23 cellular contexts compared by ENCODE assay signal in the genomic region with DNA sequence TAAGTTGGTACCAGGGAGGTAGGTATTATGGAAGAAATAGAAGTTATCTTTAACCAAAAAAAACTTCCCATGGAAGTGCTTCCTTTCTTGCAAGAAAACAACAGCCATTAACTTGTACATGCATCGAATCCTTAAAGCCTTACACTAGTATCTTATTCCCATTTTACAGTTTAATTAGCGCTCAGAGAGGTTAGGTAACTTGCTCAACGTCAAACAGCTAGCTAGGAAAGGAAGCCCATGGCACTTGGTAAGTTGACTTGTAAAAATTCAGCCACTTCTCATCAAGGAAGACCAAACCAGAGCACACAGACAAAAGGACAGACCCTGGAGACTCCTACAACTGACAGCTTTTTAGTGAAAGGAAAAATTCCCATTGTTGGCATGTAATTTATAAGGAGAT. TPM values are rescaled to one million over a fixed set of nuclear protein-coding genes. Genes with fewer than 3 reads are reported as not detected.
DNase-seq lines count a peak whose midpoint lies in the region; ATAC-seq, FAIRE-seq and TF ChIP-seq lines count a peak whose summit lies in the region.
"Had no signal": no experiment of that assay in that cellular context is flagged by ENCODE, and none has a peak within 500 bp of the region (broad histone marks: within the 10 kb centered on the region; RNA-seq: fewer than 3 reads in every experiment).

No MANE protein-coding gene starts in this region.

- H3K27ac ChIP-seq in HepG2 (ENCODE audit: extremely low read length, insufficient read depth, low read length) (no peak overlapping the region), right lobe of liver (no peak overlapping the region), K562 (ENCODE audit: extremely low read depth, low read depth, low read length) (no peak overlapping the region), coronary artery (no peak overlapping the region), SK-N-SH (ENCODE audit: low read depth in 2 of 2, low read length in 1 of 2) (no peak overlapping the region)
- H3K27ac ChIP-seq: A549; BLaER1 treated with 17β-estradiol and CSF1 and Interleukin-3, amounts not matched to agents 10 nM and 100 nM had no signal

- H3K27me3 ChIP-seq in HepG2 (ENCODE audit: control insufficient read depth in 1 of 2, insufficient read depth in 2 of 2, low read length in 2 of 2) (no peaks in the 10 kb centered on the region; a peak in 1 of 5 replicates), right lobe of liver (no peaks in the 10 kb centered on the region), K562 (ENCODE audit: control insufficient read depth in 2 of 2, insufficient read depth in 2 of 2, low read length in 2 of 2) (no peaks in the 10 kb centered on the region), SK-N-SH (ENCODE audit: insufficient read depth) (no peaks in the 10 kb centered on the region)
- H3K27me3 ChIP-seq: BE2C; BLaER1 treated with 17β-estradiol and CSF1 and Interleukin-3, amounts not matched to agents 10 nM and 100 nM had no signal

- no peaks in the 10 kb centered on the region for H3K9me2 ChIP-seq in SK-N-SH

- no peak overlapping the region for H3K4me3 ChIP-seq in HepG2 (replicated peaks in 1 of 3; ENCODE audit: insufficient read depth in 1 of 3, low read depth in 2 of 3, low read length in 3 of 3)
- no peak overlapping the region for H3K4me3 ChIP-seq in right lobe of liver
- H3K4me3 ChIP-seq in K562, result no peak overlapping the region
- no peak overlapping the region for H3K4me3 ChIP-seq in coronary artery
- no peak overlapping the region for H3K4me3 ChIP-seq in SK-N-SH (ENCODE audit: low read depth in 2 of 2, low read length in 1 of 2)
- H3K4me3 ChIP-seq: A549; BLaER1 treated with 17β-estradiol and CSF1 and Interleukin-3, amounts not matched to agents 10 nM and 100 nM; GM23338 had no signal

- no peak for TF ChIP-seq RAD21 in HepG2 (CRISPR knock-in tag; IDR thresholded peaks at IDR 0.05)
- no peak for TF ChIP-seq RAD21 in K562 (CRISPR knock-in tag; conservative IDR thresholded peaks at IDR 0.05 in 1 of 2, IDR thresholded peaks at IDR 0.05 in 1 of 2)
- TF ChIP-seq RAD21 in SK-N-SH (IDR thresholded peaks at IDR 0.05; ENCODE audit: low read length), result no peak

- no peaks in the 10 kb centered on the region for H3K9me3 ChIP-seq in HepG2 (ENCODE audit: low read length)
- H3K9me3 ChIP-seq in right lobe of liver, result no peaks in the 10 kb centered on the region
- H3K9me3 ChIP-seq in K562 (replicated peaks; ENCODE audit: control insufficient read depth, insufficient read depth, low read depth, low read length), result peaks cover 5% of the 10 kb centered on the region; the same call in 1 of the 2 replicates
- no peaks in the 10 kb centered on the region for H3K9me3 ChIP-seq in SK-N-SH
- H3K9me3 ChIP-seq: A549; BE2C; BLaER1 treated with 17β-estradiol and CSF1 and Interleukin-3, amounts not matched to agents 10 nM and 100 nM had no signal

- 97% methylated on average over 3 of the region's 3 CpGs for WGBS in HepG2 (ENCODE audit: low lambda C conversion rate)
- WGBS in right lobe of liver (ENCODE audit: insufficient coverage, low coverage, low lambda C conversion rate, missing lambda C conversion rate), result 80% methylated on average over 3 of the region's 3 CpGs
- WGBS in K562 (ENCODE audit: insufficient coverage, low coverage, missing lambda C conversion rate), result 72% methylated on average over 3 of the region's 3 CpGs
- WGBS in SK-N-SH (ENCODE audit: low lambda C conversion rate), result 78% methylated on average over 3 of the region's 3 CpGs

- BruUV-seq in HepG2 (replicated peaks; lab: Mats Ljungman, UMichigan) (no TSS peak), K562 (replicated peaks; lab: Mats Ljungman, UMichigan) (no TSS peak)

- H3K27ac Mint-ChIP-seq in progenitor cell of endocrine pancreas, result peak overlapping the region; percentile 84
- H3K27ac Mint-ChIP-seq: GM23338, HFFc6 had no signal

- DNase-seq in HepG2 (ENCODE audit: low spot score) (no peak), right lobe of liver (no peak), K562 (ENCODE audit: extremely low read depth in 1 of 4, low spot score in 3 of 4) (no peak), progenitor cell of endocrine pancreas (ENCODE audit: low spot score, unreplicated experiment) (no peak), coronary artery (ENCODE audit: low spot score) (no peak), SK-N-SH (no peak)
- DNase-seq: 8988T; ACHN; AML-193; BE2C; Calu3; CD4-positive, alpha-beta memory T cell; COR-L47; DMS53; DMS79 treated with DMSO at 0.1 percent for 48 hours; GF-D8; H9; HFFc6 had no signal

- ATAC-seq in HepG2 (no peak), right lobe of liver (no peak), K562 (no peak)
- ATAC-seq: A549, GM23338 had no signal

- no peak overlapping the region for H3K4me2 ChIP-seq in HepG2 (ENCODE audit: low read depth, low read length)
- H3K4me2 ChIP-seq in K562 (ENCODE audit: insufficient read depth, low read length), result no peak overlapping the region
- H3K4me2 ChIP-seq in SK-N-SH, result no peak overlapping the region
- H3K4me2 ChIP-seq: A549; BLaER1 treated with 17β-estradiol and CSF1 and Interleukin-3, amounts not matched to agents 10 nM and 100 nM; GM23338 had no signal

- H3K4me3 Mint-ChIP-seq in progenitor cell of endocrine pancreas (ENCODE audit: low read depth), result no peak overlapping the region
- H3K4me3 Mint-ChIP-seq: CD4-positive, alpha-beta memory T cell; GM23338; H9; HFFc6 had no signal

- H3F3A ChIP-seq in SK-N-SH (replicated peaks; ENCODE audit: insufficient read depth), result peaks cover 23% of the 10 kb centered on the region

- no peaks in the 10 kb centered on the region for H3K27me3 Mint-ChIP-seq in progenitor cell of endocrine pancreas
- H3K27me3 Mint-ChIP-seq: CD4-positive, alpha-beta memory T cell had no signal

- FAIRE-seq in HepG2 (lab: Jason Lieb, UNC) (no peak), K562 (lab: Jason Lieb, UNC) (no peak)
- FAIRE-seq: A549, GM12891, GM18507 had no signal

- peaks cover 25 to 51% of the 10 kb centered on the region in 2 experiments for H3K36me3 ChIP-seq in HepG2 (replicated peaks in 1 of 2; ENCODE audit: control insufficient read depth in 1 of 2, insufficient read depth in 2 of 2, low read length in 2 of 2)
- H3K36me3 ChIP-seq in right lobe of liver, result peaks cover 6 to 52% (median 18%) of the 10 kb centered on the region in 4 donors
- peaks cover 52% of the 10 kb centered on the region for H3K36me3 ChIP-seq in K562 (ENCODE audit: control insufficient read depth, insufficient read depth, low read length)
- H3K36me3 ChIP-seq in SK-N-SH (replicated peaks in 1 of 2; ENCODE audit: control insufficient read depth in 1 of 2, insufficient read depth in 2 of 2, low read length in 1 of 2), result peaks cover 44 to 53% of the 10 kb centered on the region in 2 experiments

- POLR2A ChIA-PET in HepG2 (lab: Yijun Ruan, JAX) (interaction anchor here (3.2 kb wide), 1 partner anchor 35 kb away, joined by 17 read pairs; a partner anchor contains a TSS), K562 (lab: Yijun Ruan, JAX) (no interaction called here), SK-N-SH (lab: Yijun Ruan, JAX) (no interaction called here)

- H3K36me3 Mint-ChIP-seq in progenitor cell of endocrine pancreas (ENCODE audit: insufficient read depth), result peaks cover 31% of the 10 kb centered on the region

- no peak overlapping the region for H3K9ac ChIP-seq in HepG2 (ENCODE audit: insufficient read depth, low read depth, low read length)
- no peak overlapping the region for H3K9ac ChIP-seq in K562 (ENCODE audit: insufficient read depth in 1 of 2, low read depth in 2 of 2, low read length in 2 of 2)
- H3K9ac ChIP-seq in SK-N-SH, result no peak overlapping the region
- H3K9ac ChIP-seq: BLaER1 treated with 17β-estradiol and CSF1 and Interleukin-3, amounts not matched to agents 10 nM and 100 nM had no signal

- CTCF ChIA-PET in HepG2 (lab: Yijun Ruan, JAX; ENCODE audit: low intra/inter-chr PET ratio, low total read pairs) (no interaction called here), K562 (lab: Yijun Ruan, JAX; ENCODE audit: low intra/inter-chr PET ratio) (no interaction called here), SK-N-SH (lab: Yijun Ruan, JAX) (interaction anchor here (2.0 kb wide), 1 partner anchor 14 kb away, joined by 5 read pairs; no protein-coding TSS in a partner anchor)

- TF ChIP-seq EP300 in HepG2 (IDR thresholded peaks at IDR 0.05; ENCODE audit: low read depth in 2 of 2, low read length in 2 of 2) (no peak), HepG2 (CRISPR knock-in tag; IDR thresholded peaks at IDR 0.05; ENCODE audit: borderline replicate concordance) (no peak), K562 (IDR thresholded peaks at IDR 0.05; ENCODE audit: low read length) (no peak), SK-N-SH (IDR thresholded peaks at IDR 0.05; ENCODE audit: borderline replicate concordance in 1 of 2, low read depth in 1 of 2, low read length in 1 of 2) (no peak)

- peaks cover 35% of the 10 kb centered on the region for H3K4me1 Mint-ChIP-seq in progenitor cell of endocrine pancreas (ENCODE audit: low read depth)

- H3K79me2 ChIP-seq in HepG2 (ENCODE audit: insufficient read depth, low read length) (peaks cover 12% of the 10 kb centered on the region), K562 (ENCODE audit: control insufficient read depth, insufficient read depth, low read length) (peaks cover 10% of the 10 kb centered on the region; the same call in 1 of the 3 replicates), SK-N-SH (ENCODE audit: insufficient read depth) (peaks cover 14% of the 10 kb centered on the region)

- H4K20me1 ChIP-seq in HepG2 (ENCODE audit: insufficient read depth, low read length) (no peaks in the 10 kb centered on the region), K562 (replicated peaks; ENCODE audit: control insufficient read depth, insufficient read depth, low read length) (no peaks in the 10 kb centered on the region), SK-N-SH (ENCODE audit: insufficient read depth) (no peaks in the 10 kb centered on the region)

- TF ChIP-seq CTCF in HepG2 (CRISPR knock-in tag; IDR thresholded peaks at IDR 0.05) (no peak), right lobe of liver (IDR thresholded peaks at IDR 0.05) (no peak), K562 (IDR thresholded peaks at IDR 0.05 in 2 of 3, conservative IDR thresholded peaks at IDR 0.05 in 1 of 3; ENCODE audit: insufficient read depth in 2 of 3, low read depth in 1 of 3, low read length in 3 of 3) (no peak), progenitor cell of endocrine pancreas (IDR thresholded peaks at IDR 0.05; ENCODE audit: unreplicated experiment) (no peak), coronary artery (IDR thresholded peaks at IDR 0.05) (no peak), SK-N-SH (IDR thresholded peaks at IDR 0.05) (no peak)

- peaks cover 36% of the 10 kb centered on the region for H3K4me1 ChIP-seq in HepG2 (ENCODE audit: insufficient read depth, low read length)
- peaks cover 0 to 26% (median 8%) of the 10 kb centered on the region in 4 donors for H3K4me1 ChIP-seq in right lobe of liver
- peaks cover 0 to 16% of the 10 kb centered on the region in 2 experiments; a peak in 3 of 5 replicates for H3K4me1 ChIP-seq in K562 (replicated peaks in 1 of 2; ENCODE audit: control insufficient read depth in 2 of 2, insufficient read depth in 2 of 2, low read length in 2 of 2)
- peaks cover 0 to 8% of the 10 kb centered on the region in 2 experiments; a peak in 1 of 4 replicates for H3K4me1 ChIP-seq in SK-N-SH (ENCODE audit: control insufficient read depth in 1 of 2, insufficient read depth in 2 of 2, low read depth in 1 of 2, low read length in 1 of 2)
- H3K4me1 ChIP-seq: BE2C had no signal

- H2AFZ ChIP-seq in HepG2 (ENCODE audit: low read length), result no peak overlapping the region
- no peak overlapping the region for H2AFZ ChIP-seq in K562 (ENCODE audit: low read depth, low read length)
- H2AFZ ChIP-seq in SK-N-SH (ENCODE audit: low read depth), result no peak overlapping the region
- H2AFZ ChIP-seq: GM23338 had no signal

- intact Hi-C loops in HepG2 (cut with micrococcal nuclease; ENCODE audit: unreplicated experiment), result no loop called here
- intact Hi-C loops in right lobe of liver (cut with DNase I), result no loop called here
- intact Hi-C loops in K562 (cut with micrococcal nuclease), result no loop called here

- H3K9me3 Mint-ChIP-seq in progenitor cell of endocrine pancreas (ENCODE audit: low read depth), result no peaks in the 10 kb centered on the region
- H3K9me3 Mint-ChIP-seq: CD4-positive, alpha-beta memory T cell; GM23338; H9; HFFc6 had no signal

- H3K9me1 ChIP-seq in K562 (ENCODE audit: control insufficient read depth, insufficient read depth, low read length), result no peaks in the 10 kb centered on the region

- in situ Hi-C loops in HepG2 (cut with HindIII; ENCODE audit: extremely low pct_ligation_motif_present, low pct_unique_long_range_greater_than_20kb) (loop anchor here (25.0 kb wide), 1 partner anchor 172 kb away; no protein-coding TSS in a partner anchor), K562 (cut with MboI) (loop anchor here (25.0 kb wide), 1 partner anchor 172 kb away; no protein-coding TSS in a partner anchor)

- TF ChIP-seq POLR2A in HepG2 (IDR thresholded peaks at IDR 0.05; ENCODE audit: insufficient read depth in 1 of 2, low read depth in 2 of 2, low read length in 2 of 2) (no peak), right lobe of liver (IDR thresholded peaks at IDR 0.05) (no peak), K562 (conservative IDR thresholded peaks at IDR 0.05) (no peak)

RNA-seq across cellular contexts. Expression of a gene that starts 3.5 kb away (rescaled TPM):
- 41.8 and 58.3 TPM in 2 replicates for total RNA-seq in HepG2 (2016; rRNA removed; fragmentation: Illumina TruSeq; extraction: Trizol)
- total RNA-seq in HepG2 (2016; cell fraction: cytosol; rRNA removed; fragmentation: Illumina TruSeq; extraction: Trizol; ENCODE audit: low read depth), result 386 and 399 TPM in 2 replicates
- total RNA-seq in HepG2 (2016; cell fraction: insoluble cytoplasmic fraction; rRNA removed; fragmentation: Illumina TruSeq; extraction: Trizol), result 38.1 and 61.2 TPM in 2 replicates
- total RNA-seq in HepG2 (2016; cell fraction: membrane; rRNA removed; fragmentation: Illumina TruSeq; extraction: Trizol), result 288 and 302 TPM in 2 replicates
- total RNA-seq in HepG2 (2016; cell fraction: nucleus; rRNA removed; fragmentation: Illumina TruSeq; extraction: Trizol), result 23.6 and 28.1 TPM in 2 replicates
- polyA plus RNA-seq in HepG2 (2011; rRNA removed), result 103 and 135 TPM in 2 replicates
- 76.3 and 86.4 TPM in 2 replicates for polyA plus RNA-seq in HepG2 (2011; cell fraction: cytosol; rRNA removed)
- 51.6 and 57.1 TPM in 2 replicates for polyA plus RNA-seq in HepG2 (2011; cell fraction: nucleus; rRNA removed)
- polyA plus RNA-seq in HepG2 (2012), result 58.2 and 65.1 TPM in 2 replicates
- polyA plus RNA-seq in HepG2 (2016; cell fraction: cytosol; fragmentation: Illumina TruSeq; extraction: Trizol; ENCODE audit: low read depth), result 580 and 583 TPM in 2 replicates
- polyA plus RNA-seq in HepG2 (2016; cell fraction: insoluble cytoplasmic fraction; fragmentation: Illumina TruSeq; extraction: Trizol; ENCODE audit: low read depth), result 56.0 and 59.7 TPM in 2 replicates
- 344 and 370 TPM in 2 replicates for polyA plus RNA-seq in HepG2 (2016; cell fraction: membrane; fragmentation: Illumina TruSeq; extraction: Trizol; ENCODE audit: low read depth)
- polyA plus RNA-seq in HepG2 (2016; cell fraction: nucleus; fragmentation: Illumina TruSeq; extraction: Trizol; ENCODE audit: insufficient read depth, low read depth), result 59.0 and 59.9 TPM in 2 replicates
- polyA minus RNA-seq in HepG2 (2011; rRNA and poly(A)+ RNA removed; ENCODE audit: low replicate concordance), result 45.2 and 119 TPM in 2 replicates
- 55.7 and 63.7 TPM in 2 replicates for polyA minus RNA-seq in HepG2 (2011; cell fraction: cytosol; rRNA and poly(A)+ RNA removed)
- 36.7 and 38.4 TPM in 2 replicates for polyA minus RNA-seq in HepG2 (2011; cell fraction: nucleus; rRNA and poly(A)+ RNA removed)
- 10 to 100 TPM; 14.7 to 30.0 (median 16.8) TPM for total RNA-seq in right lobe of liver
- 34.7 and 43.2 TPM in 2 replicates for total RNA-seq in K562 (2011; cell fraction: chromatin; rRNA removed; ENCODE audit: low replicate concordance)
- total RNA-seq in K562 (2011; cell fraction: nucleolus; rRNA removed), result 16.4 and 21.5 TPM in 2 replicates
- 25.4 and 30.0 TPM in 2 replicates for total RNA-seq in K562 (2011; cell fraction: nucleoplasm; rRNA removed)
- 13.2 and 22.6 TPM in 2 replicates for total RNA-seq in K562 (2014; rRNA removed)
- total RNA-seq in K562 (2014; rRNA removed; fragmentation: Illumina TruSeq; extraction: Trizol), result 19.4 and 21.3 TPM in 2 replicates
- total RNA-seq in K562 (2015; rRNA removed; fragmentation: Illumina TruSeq; extraction: Trizol), result 16.9 and 19.0 TPM in 2 replicates
- total RNA-seq in K562 (2021), result 12.5 and 15.7 TPM in 2 replicates
- 39.9 and 47.8 TPM in 2 replicates for polyA plus RNA-seq in K562 (2011; rRNA removed)
- polyA plus RNA-seq in K562 (2011; cell fraction: cytosol; rRNA removed), result 19.1 and 23.8 TPM in 2 replicates
- 21.3 and 23.3 TPM in 2 replicates for polyA plus RNA-seq in K562 (2011; cell fraction: nucleus; rRNA removed)
- polyA plus RNA-seq in K562 (2012), result 15.9 and 16.8 TPM in 2 replicates
- 19.7 and 28.8 TPM in 2 replicates for polyA plus RNA-seq in K562 (2014; fragmentation: Illumina TruSeq; extraction: Trizol)
- 1 to 10 TPM; 4.6 to 5.3 TPM for polyA plus RNA-seq in K562 (2014; fragmentation: Nextera tagmentation; extraction: Ambion mirVana)
- 19.3 and 33.3 TPM in 2 replicates for polyA plus RNA-seq in K562 (2014; rRNA removed)
- polyA minus RNA-seq in K562 (2011; rRNA and poly(A)+ RNA removed), result 29.8 and 31.5 TPM in 2 replicates
- 16.8 and 18.6 TPM in 2 replicates for polyA minus RNA-seq in K562 (2011; cell fraction: cytosol; rRNA and poly(A)+ RNA removed)
- 6.7 and 8.5 TPM in 2 replicates for polyA minus RNA-seq in K562 (2011; cell fraction: nucleus; rRNA and poly(A)+ RNA removed)
- total RNA-seq in progenitor cell of endocrine pancreas, result 50.0 and 52.0 TPM in 2 replicates
- polyA plus RNA-seq in SK-N-SH (2012; rRNA removed), result 55.3 and 62.2 TPM in 2 replicates
- polyA plus RNA-seq in SK-N-SH (2012; cell fraction: cytosol; rRNA removed), result 66.7 and 75.4 TPM in 2 replicates
- 35.0 and 45.6 TPM in 2 replicates for polyA plus RNA-seq in SK-N-SH (2012; cell fraction: nucleus; rRNA removed)

RNA-seq across cellular contexts. Expression of a gene that starts 34.7 kb away (rescaled TPM):
- 67.0 and 101 TPM in 2 replicates for total RNA-seq in HepG2 (2016; rRNA removed; fragmentation: Illumina TruSeq; extraction: Trizol)
- total RNA-seq in HepG2 (2016; cell fraction: cytosol; rRNA removed; fragmentation: Illumina TruSeq; extraction: Trizol; ENCODE audit: low read depth), result 4.5 and 7.2 TPM in 2 replicates
- 66.8 and 102 TPM in 2 replicates for total RNA-seq in HepG2 (2016; cell fraction: insoluble cytoplasmic fraction; rRNA removed; fragmentation: Illumina TruSeq; extraction: Trizol)
- 13.9 and 15.7 TPM in 2 replicates for total RNA-seq in HepG2 (2016; cell fraction: membrane; rRNA removed; fragmentation: Illumina TruSeq; extraction: Trizol)
- total RNA-seq in HepG2 (2016; cell fraction: nucleus; rRNA removed; fragmentation: Illumina TruSeq; extraction: Trizol), result 48.4 and 52.4 TPM in 2 replicates
- polyA plus RNA-seq in HepG2 (2011; rRNA removed), result 43.5 and 45.8 TPM in 2 replicates
- polyA plus RNA-seq in HepG2 (2011; cell fraction: cytosol; rRNA removed), result 20.4 and 34.2 TPM in 2 replicates
- polyA plus RNA-seq in HepG2 (2011; cell fraction: nucleus; rRNA removed), result 25.0 and 25.7 TPM in 2 replicates
- 38.3 and 41.0 TPM in 2 replicates for polyA plus RNA-seq in HepG2 (2012)
- 1.9 and 2.1 TPM in 2 replicates for polyA plus RNA-seq in HepG2 (2016; cell fraction: cytosol; fragmentation: Illumina TruSeq; extraction: Trizol; ENCODE audit: low read depth)
- polyA plus RNA-seq in HepG2 (2016; cell fraction: insoluble cytoplasmic fraction; fragmentation: Illumina TruSeq; extraction: Trizol; ENCODE audit: low read depth), result 73.5 and 79.0 TPM in 2 replicates
- polyA plus RNA-seq in HepG2 (2016; cell fraction: membrane; fragmentation: Illumina TruSeq; extraction: Trizol; ENCODE audit: low read depth), result 5.8 and 6.6 TPM in 2 replicates
- 64.5 and 64.7 TPM in 2 replicates for polyA plus RNA-seq in HepG2 (2016; cell fraction: nucleus; fragmentation: Illumina TruSeq; extraction: Trizol; ENCODE audit: insufficient read depth, low read depth)
- polyA minus RNA-seq in HepG2 (2011; rRNA and poly(A)+ RNA removed; ENCODE audit: low replicate concordance), result 42.6 and 47.9 TPM in 2 replicates
- polyA minus RNA-seq in HepG2 (2011; cell fraction: cytosol; rRNA and poly(A)+ RNA removed), result 36.9 and 45.0 TPM in 2 replicates
- 42.0 and 45.3 TPM in 2 replicates for polyA minus RNA-seq in HepG2 (2011; cell fraction: nucleus; rRNA and poly(A)+ RNA removed)
- 10 to 100 TPM; 13.0 to 20.4 (median 16.2) TPM for total RNA-seq in right lobe of liver
- 31.3 and 50.9 TPM in 2 replicates for total RNA-seq in K562 (2011; cell fraction: chromatin; rRNA removed; ENCODE audit: low replicate concordance)
- 11.5 and 14.5 TPM in 2 replicates for total RNA-seq in K562 (2011; cell fraction: nucleolus; rRNA removed)
- 17.4 and 19.7 TPM in 2 replicates for total RNA-seq in K562 (2011; cell fraction: nucleoplasm; rRNA removed)
- total RNA-seq in K562 (2014; rRNA removed), result 22.2 and 23.9 TPM in 2 replicates
- 37.3 and 40.5 TPM in 2 replicates for total RNA-seq in K562 (2014; rRNA removed; fragmentation: Illumina TruSeq; extraction: Trizol)
- 33.9 and 35.7 TPM in 2 replicates for total RNA-seq in K562 (2015; rRNA removed; fragmentation: Illumina TruSeq; extraction: Trizol)
- total RNA-seq in K562 (2021), result 27.8 and 28.0 TPM in 2 replicates
- 27.4 and 49.5 TPM in 2 replicates for polyA plus RNA-seq in K562 (2011; rRNA removed)
- 12.5 and 15.7 TPM in 2 replicates for polyA plus RNA-seq in K562 (2011; cell fraction: cytosol; rRNA removed)
- 21.6 and 22.9 TPM in 2 replicates for polyA plus RNA-seq in K562 (2011; cell fraction: nucleus; rRNA removed)
- 11.6 and 18.3 TPM in 2 replicates for polyA plus RNA-seq in K562 (2012)
- polyA plus RNA-seq in K562 (2014; fragmentation: Illumina TruSeq; extraction: Trizol), result 26.4 and 26.7 TPM in 2 replicates
- 10 to 100 TPM; 22.6 to 38.5 TPM for polyA plus RNA-seq in K562 (2014; fragmentation: Nextera tagmentation; extraction: Ambion mirVana)
- 28.4 and 28.6 TPM in 2 replicates for polyA plus RNA-seq in K562 (2014; rRNA removed)
- 41.8 and 65.6 TPM in 2 replicates for polyA minus RNA-seq in K562 (2011; rRNA and poly(A)+ RNA removed)
- 15.0 and 26.1 TPM in 2 replicates for polyA minus RNA-seq in K562 (2011; cell fraction: cytosol; rRNA and poly(A)+ RNA removed)
- polyA minus RNA-seq in K562 (2011; cell fraction: nucleus; rRNA and poly(A)+ RNA removed), result 11.0 and 14.8 TPM in 2 replicates
- 36.9 and 40.0 TPM in 2 replicates for total RNA-seq in progenitor cell of endocrine pancreas
- polyA plus RNA-seq in SK-N-SH (2012; rRNA removed), result 21.3 and 32.8 TPM in 2 replicates
- 33.8 and 34.0 TPM in 2 replicates for polyA plus RNA-seq in SK-N-SH (2012; cell fraction: cytosol; rRNA removed)
- polyA plus RNA-seq in SK-N-SH (2012; cell fraction: nucleus; rRNA removed), result 14.2 and 34.2 TPM in 2 replicates
